23 cellular contexts compared by ENCODE assay signal in genomic region chr2:238776003-238776640, GRCh38.
"Had no signal": no experiment of that assay in that cellular context is flagged by ENCODE, and none has a peak within 500 bp of the region (broad histone marks: within the 10 kb centered on the region; RNA-seq: fewer than 3 reads in every experiment).

No MANE protein-coding gene starts in this region.

- H3K4me1 Mint-ChIP-seq: activated CD4-positive, alpha-beta T cell treated with anti-CD3 and anti-CD28 coated beads for 36 hours had no signal

- H3K4me3 ChIP-seq: gastroesophageal sphincter, heart right ventricle, thoracic aorta, upper lobe of left lung had no signal

- H3K36me3 Mint-ChIP-seq: naive thymus-derived CD4-positive, alpha-beta T cell; WTC11 had no signal

- H3K36me3 ChIP-seq: gastroesophageal sphincter, heart right ventricle, thoracic aorta, upper lobe of left lung had no signal

- H3K4me1 ChIP-seq: heart right ventricle had no signal

- H3K9me3 ChIP-seq: gastroesophageal sphincter, thoracic aorta had no signal

- H3K27ac ChIP-seq: gastroesophageal sphincter, heart right ventricle, thoracic aorta, upper lobe of left lung had no signal

- H3K27me3 ChIP-seq: gastroesophageal sphincter, upper lobe of left lung had no signal

- H3K27ac Mint-ChIP-seq: activated CD4-positive, alpha-beta T cell treated with anti-CD3 and anti-CD28 coated beads for 36 hours; activated naive CD4-positive, alpha-beta T cell treated with anti-CD3 and anti-CD28 coated beads for 36 hours; endodermal cell; WTC11 had no signal

- ATAC-seq: activated CD4-positive, alpha-beta T cell treated with anti-CD3 and anti-CD28 coated beads for 36 hours; activated T-cell treated with anti-CD3 and anti-CD28 coated beads, Interleukin-2, amount 50 U/mL, for 4 hours; gastroesophageal sphincter; heart right ventricle; left colon; naive thymus-derived CD4-positive, alpha-beta T cell; sciatic nerve; WTC11 had no signal

- H3K4me3 Mint-ChIP-seq: activated CD4-positive, alpha-beta T cell treated with anti-CD3 and anti-CD28 coated beads for 36 hours; activated naive CD4-positive, alpha-beta T cell treated with anti-CD3 and anti-CD28 coated beads for 36 hours; activated T-cell treated with anti-CD3 and anti-CD28 coated beads, Interleukin-2, amount 50 U/mL, for 4 hours; endodermal cell; naive thymus-derived CD4-positive, alpha-beta T cell; neural crest cell; WTC11 had no signal

- DNase-seq: activated CD4-positive, alpha-beta T cell treated with anti-CD3 and anti-CD28 coated beads for 36 hours; activated CD4-positive, alpha-beta T cell treated with anti-CD3 and anti-CD28 coated beads, Interleukin-2, amount 50 U/mL, for 4 hours; activated CD8-positive, alpha-beta memory T cell treated with anti-CD3 and anti-CD28 coated beads for 24 hours; activated CD8-positive, alpha-beta memory T cell treated with anti-CD3 and anti-CD28 coated beads, Interleukin-2, amount 50 U/mL, for 48 hours; activated naive CD4-positive, alpha-beta T cell treated with anti-CD3 and anti-CD28 coated beads for 36 hours; activated T-cell treated with anti-CD3 and anti-CD28 coated beads, Interleukin-2, amount 50 U/mL, for 4 hours; cerebellar nuclear complex; cortex of kidney; endodermal cell; heart right ventricle; left colon; naive thymus-derived CD4-positive, alpha-beta T cell; occipital lobe; small intestine; stimulated activated CD4-positive, alpha-beta T cell treated with anti-CD3 and anti-CD28 coated beads, Interleukin-15, amount 100 ng/mL, for 24 hours; stimulated activated naive CD4-positive, alpha-beta T cell; T1000; upper lobe of left lung had no signal
